20 cellular contexts compared by ENCODE assay signal in the genomic region with DNA sequence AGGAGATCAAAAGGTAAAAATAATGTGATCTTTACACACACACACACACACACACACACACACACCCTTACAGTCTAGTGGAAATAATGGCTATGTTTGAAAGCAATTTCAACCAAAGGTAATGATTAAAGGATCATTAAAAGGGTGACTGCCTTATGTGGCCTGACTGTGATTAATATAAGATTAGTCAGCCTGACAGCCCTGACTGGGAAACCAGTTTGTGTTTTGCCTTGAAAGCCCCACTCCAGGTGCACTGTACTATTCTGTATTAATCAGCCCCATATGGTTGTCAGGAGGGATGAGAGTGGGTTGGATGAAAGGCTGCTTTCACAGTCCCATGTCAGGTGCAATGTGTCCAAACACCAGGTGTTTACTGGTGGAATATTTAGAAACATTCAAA. TPM values are rescaled to one million over a fixed set of nuclear protein-coding genes. Genes with fewer than 3 reads are reported as not detected.
DNase-seq lines count a peak whose midpoint lies in the region; ATAC-seq and FAIRE-seq lines count a peak whose summit lies in the region.
"Had no signal": no experiment of that assay in that cellular context is flagged by ENCODE, and none has a peak within 500 bp of the region (broad histone marks: within the 10 kb centered on the region; RNA-seq: fewer than 3 reads in every experiment).

No MANE protein-coding gene starts in this region.

- peaks cover 9% of the 10 kb centered on the region for H3K9me3 Mint-ChIP-seq in activated T-helper 2 cell treated with anti-CD3 and anti-CD28 coated beads, Interferon-gamma antibody, Interleukin-2, Interleukin-4, amounts not matched to agents 10 μg/mL and 5 μg/mL and 100 μg/mL, durations not matched to agents 14 hours and 24 hours and 36 hours

- peak; percentile 87 for DNase-seq in Caki2 (ENCODE audit: low read depth)
- DNase-seq in NCI-H1436 treated with DMSO at 0.1 percent for 48 hours (lab: John Stamatoyannopoulos, UW): peak; percentile 31
- peak; percentile 71 for DNase-seq in RCC 7860 (ENCODE audit: low spot score)
- peak; percentile 84 for DNase-seq in glomerular visceral epithelial cell (ENCODE audit: extremely low spot score)
- DNase-seq in activated T-helper 2 cell treated with anti-CD3 and anti-CD28 coated beads, Interferon-gamma antibody, Interleukin-2, Interleukin-4, amounts not matched to agents 10 μg/mL and 5 μg/mL and 100 μg/mL, durations not matched to agents 14 hours and 24 hours and 36 hours (ENCODE audit: low spot score): no peak
- no peak for DNase-seq in Right ventricle myocardium superior
- DNase-seq: activated CD8-positive, alpha-beta memory T cell treated with anti-CD3 and anti-CD28 coated beads for 24 hours; Caco-2; cerebellar nuclear complex; foreskin melanocyte; GDM1; NCI-H226; ovary; PC-3; stimulated activated CD4-positive, alpha-beta T cell treated with anti-CD3 and anti-CD28 coated beads, Interleukin-4, amount 100 ng/mL, for 24 hours had no signal

- ATAC-seq in HG03280 (IDR thresholded peaks at IDR 0.05; ENCODE audit: unreplicated experiment) (no peak), Right ventricle myocardium superior (ENCODE audit: poor library complexity) (no peak), GM18517 (IDR thresholded peaks at IDR 0.05; ENCODE audit: unreplicated experiment) (no peak)
- ATAC-seq: activated CD4-positive, CD25-positive, alpha-beta regulatory T cell treated with anti-CD3 and anti-CD28 coated beads, Interleukin-2, amount 50 U/mL, for 24 hours; GM12878; PC-3 had no signal

- in situ Hi-C loops in Caki2 (cut with HindIII; ENCODE audit: low pct_unique_long_range_greater_than_20kb, low sequenced_read_pairs): no loop called here

- H3K4me3 Mint-ChIP-seq in activated T-helper 2 cell treated with anti-CD3 and anti-CD28 coated beads, Interferon-gamma antibody, Interleukin-2, Interleukin-4, amounts not matched to agents 10 μg/mL and 5 μg/mL and 100 μg/mL, durations not matched to agents 14 hours and 24 hours and 36 hours (ENCODE audit: low read depth): no peak overlapping the region

- intact Hi-C loops in activated T-helper 2 cell treated with anti-CD3 and anti-CD28 coated beads, Interferon-gamma antibody, Interleukin-2, Interleukin-4, amounts not matched to agents 10 μg/mL and 5 μg/mL and 100 μg/mL, durations not matched to agents 14 hours and 24 hours and 36 hours (cut with micrococcal nuclease): no loop called here
- intact Hi-C loops in Right ventricle myocardium superior (cut with DNase I): no loop called here

- peak; percentile 95 for FAIRE-seq in RCC 7860 (lab: Jason Lieb, UNC)
- FAIRE-seq: GM12878 had no signal

- H3K27ac Mint-ChIP-seq in activated T-helper 2 cell treated with anti-CD3 and anti-CD28 coated beads, Interferon-gamma antibody, Interleukin-2, Interleukin-4, amounts not matched to agents 10 μg/mL and 5 μg/mL and 100 μg/mL, durations not matched to agents 14 hours and 24 hours and 36 hours: no peak overlapping the region

- no peaks in the 10 kb centered on the region for H3K27me3 Mint-ChIP-seq in activated T-helper 2 cell treated with anti-CD3 and anti-CD28 coated beads, Interferon-gamma antibody, Interleukin-2, Interleukin-4, amounts not matched to agents 10 μg/mL and 5 μg/mL and 100 μg/mL, durations not matched to agents 14 hours and 24 hours and 36 hours (ENCODE audit: low read depth)

- H3K4me1 Mint-ChIP-seq in activated T-helper 2 cell treated with anti-CD3 and anti-CD28 coated beads, Interferon-gamma antibody, Interleukin-2, Interleukin-4, amounts not matched to agents 10 μg/mL and 5 μg/mL and 100 μg/mL, durations not matched to agents 14 hours and 24 hours and 36 hours (ENCODE audit: low read depth): no peaks in the 10 kb centered on the region

- no peaks in the 10 kb centered on the region for H3K36me3 Mint-ChIP-seq in activated T-helper 2 cell treated with anti-CD3 and anti-CD28 coated beads, Interferon-gamma antibody, Interleukin-2, Interleukin-4, amounts not matched to agents 10 μg/mL and 5 μg/mL and 100 μg/mL, durations not matched to agents 14 hours and 24 hours and 36 hours (ENCODE audit: low read depth)

RNA-seq across cellular contexts. Expression of gene RASSF9, which starts 10.5 kb away (rescaled TPM):
- total RNA-seq in Caki2 (2014; rRNA removed; shearing (Covaris generic); ENCODE audit: low replicate concordance): not detected in 2 replicates
- total RNA-seq in activated T-helper 2 cell treated with anti-CD3 and anti-CD28 coated beads, Interferon-gamma antibody, Interleukin-2, Interleukin-4, amounts not matched to agents 10 μg/mL and 5 μg/mL and 100 μg/mL, durations not matched to agents 14 hours and 24 hours and 36 hours: not detected in 2 replicates
- total RNA-seq in Right ventricle myocardium superior: 4.5 TPM
- total RNA-seq: PC-3 had no signal

RNA-seq across cellular contexts. Expression of gene NTS, which starts 48.3 kb away (rescaled TPM):
- not detected in 2 replicates for total RNA-seq in Caki2 (2014; rRNA removed; shearing (Covaris generic); ENCODE audit: low replicate concordance)
- not detected in 2 replicates for total RNA-seq in activated T-helper 2 cell treated with anti-CD3 and anti-CD28 coated beads, Interferon-gamma antibody, Interleukin-2, Interleukin-4, amounts not matched to agents 10 μg/mL and 5 μg/mL and 100 μg/mL, durations not matched to agents 14 hours and 24 hours and 36 hours
- not detected for total RNA-seq in Right ventricle myocardium superior
- total RNA-seq: Caco-2, GM12878, PC-3, suprapubic skin had no signal

Comparison
In these comparisons a context has a peak if more than half of its experiments do, and no peak if none do; other contexts are left out.
1. DNase-seq: peak in Caki2 (single experiment), NCI-H1436 treated with DMSO at 0.1 percent for 48 hours (single experiment), RCC 7860 (single experiment) and glomerular visceral epithelial cell (single experiment); none in activated T-helper 2 cell treated with anti-CD3 and anti-CD28 coated beads, Interferon-gamma antibody, Interleukin-2, Interleukin-4, amounts not matched to agents 10 μg/mL and 5 μg/mL and 100 μg/mL, durations not matched to agents 14 hours and 24 hours and 36 hours (single experiment) and Right ventricle myocardium superior (single experiment).